2 cellular contexts compared by ENCODE assay signal in genomic region chr9:112042769-112043168, GRCh38.
TF ChIP-seq lines count a peak whose summit lies in the region.

No MANE protein-coding gene starts in this region.

TF ChIP-seq in H1, 55 proteins besides CTCF, POLR2A, EP300 and RAD21:
- TF ChIP-seq PHF8 (conservative IDR thresholded peaks at IDR 0.05; ENCODE audit: low read depth, low read length): no peak

TF ChIP-seq in GM12891, 5 proteins besides CTCF, POLR2A, EP300 and RAD21:
- TF ChIP-seq SPI1 (IDR thresholded peaks at IDR 0.05; ENCODE audit: low read depth, low read length) (no peak), PAX5 (IDR thresholded peaks at IDR 0.05; ENCODE audit: insufficient read depth, low read length, severe bottlenecking) (no peak), POLR2AphosphoS5 (IDR thresholded peaks at IDR 0.05; ENCODE audit: low read depth, low read length) (no peak), TAF1 (IDR thresholded peaks at IDR 0.05; ENCODE audit: low read depth, low read length) (no peak), POU2F2 (IDR thresholded peaks at IDR 0.05; ENCODE audit: low read depth, low read length) (no peak)
